ENCODE assay signal across 1 cellular context in the genomic region with DNA sequence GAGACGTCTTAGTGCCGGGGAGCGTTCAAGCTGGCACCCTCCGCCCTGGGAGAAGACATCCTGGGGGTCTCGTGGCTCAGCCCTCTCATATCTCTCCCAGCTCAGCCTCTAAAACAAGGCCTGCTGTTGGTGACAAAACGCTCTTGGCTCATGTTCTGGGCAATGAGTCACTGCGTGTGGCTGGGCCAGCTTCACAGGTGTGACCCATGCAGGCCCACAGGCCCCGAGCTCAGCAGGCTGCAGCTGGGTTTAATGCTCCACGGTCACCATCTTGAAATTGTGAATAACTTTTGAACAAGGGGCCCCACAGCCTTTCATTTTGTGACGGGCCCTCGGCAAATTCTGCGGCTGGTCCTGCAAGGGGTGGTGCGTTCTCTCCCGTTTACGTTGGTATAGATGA.
TF ChIP-seq lines count a peak whose summit lies in the region.

No MANE protein-coding gene starts in this region.

TF ChIP-seq in IMR-90, 13 proteins besides CTCF, POLR2A, EP300 and RAD21:
- TF ChIP-seq, protein P1, sequence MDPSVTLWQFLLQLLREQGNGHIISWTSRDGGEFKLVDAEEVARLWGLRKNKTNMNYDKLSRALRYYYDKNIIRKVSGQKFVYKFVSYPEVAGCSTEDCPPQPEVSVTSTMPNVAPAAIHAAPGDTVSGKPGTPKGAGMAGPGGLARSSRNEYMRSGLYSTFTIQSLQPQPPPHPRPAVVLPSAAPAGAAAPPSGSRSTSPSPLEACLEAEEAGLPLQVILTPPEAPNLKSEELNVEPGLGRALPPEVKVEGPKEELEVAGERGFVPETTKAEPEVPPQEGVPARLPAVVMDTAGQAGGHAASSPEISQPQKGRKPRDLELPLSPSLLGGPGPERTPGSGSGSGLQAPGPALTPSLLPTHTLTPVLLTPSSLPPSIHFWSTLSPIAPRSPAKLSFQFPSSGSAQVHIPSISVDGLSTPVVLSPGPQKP (IDR thresholded peaks at IDR 0.05; ENCODE audit: borderline replicate concordance, low read depth, low read length) = no peak
- no peak for TF ChIP-seq MXI1 (IDR thresholded peaks at IDR 0.05; ENCODE audit: borderline replicate concordance, low read depth, low read length)
- TF ChIP-seq MAZ (IDR thresholded peaks at IDR 0.05; ENCODE audit: borderline replicate concordance, low read depth, low read length) = no peak
- TF ChIP-seq MAFK (IDR thresholded peaks at IDR 0.05; ENCODE audit: low read depth, low read length) = no peak
- no peak for TF ChIP-seq RCOR1 (IDR thresholded peaks at IDR 0.05; ENCODE audit: insufficient replicate concordance, low read length)
- no peak for TF ChIP-seq BHLHE40 (IDR thresholded peaks at IDR 0.05; ENCODE audit: low read depth, low read length)
- no peak for TF ChIP-seq FOS (IDR thresholded peaks at IDR 0.05; ENCODE audit: low read depth, low read length)
- TF ChIP-seq, protein P2, sequence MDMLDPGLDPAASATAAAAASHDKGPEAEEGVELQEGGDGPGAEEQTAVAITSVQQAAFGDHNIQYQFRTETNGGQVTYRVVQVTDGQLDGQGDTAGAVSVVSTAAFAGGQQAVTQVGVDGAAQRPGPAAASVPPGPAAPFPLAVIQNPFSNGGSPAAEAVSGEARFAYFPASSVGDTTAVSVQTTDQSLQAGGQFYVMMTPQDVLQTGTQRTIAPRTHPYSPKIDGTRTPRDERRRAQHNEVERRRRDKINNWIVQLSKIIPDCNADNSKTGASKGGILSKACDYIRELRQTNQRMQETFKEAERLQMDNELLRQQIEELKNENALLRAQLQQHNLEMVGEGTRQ (IDR thresholded peaks at IDR 0.05; ENCODE audit: low read depth, low read length) = no peak
- TF ChIP-seq NFE2L2 (IDR thresholded peaks at IDR 0.05; ENCODE audit: low read depth, low read length) = no peak
- TF ChIP-seq SMC3 (IDR thresholded peaks at IDR 0.05; ENCODE audit: low read depth, low read length) = no peak
- no peak for TF ChIP-seq RFX5 (IDR thresholded peaks at IDR 0.05; ENCODE audit: low read depth, low read length)
